In the genomic region with DNA sequence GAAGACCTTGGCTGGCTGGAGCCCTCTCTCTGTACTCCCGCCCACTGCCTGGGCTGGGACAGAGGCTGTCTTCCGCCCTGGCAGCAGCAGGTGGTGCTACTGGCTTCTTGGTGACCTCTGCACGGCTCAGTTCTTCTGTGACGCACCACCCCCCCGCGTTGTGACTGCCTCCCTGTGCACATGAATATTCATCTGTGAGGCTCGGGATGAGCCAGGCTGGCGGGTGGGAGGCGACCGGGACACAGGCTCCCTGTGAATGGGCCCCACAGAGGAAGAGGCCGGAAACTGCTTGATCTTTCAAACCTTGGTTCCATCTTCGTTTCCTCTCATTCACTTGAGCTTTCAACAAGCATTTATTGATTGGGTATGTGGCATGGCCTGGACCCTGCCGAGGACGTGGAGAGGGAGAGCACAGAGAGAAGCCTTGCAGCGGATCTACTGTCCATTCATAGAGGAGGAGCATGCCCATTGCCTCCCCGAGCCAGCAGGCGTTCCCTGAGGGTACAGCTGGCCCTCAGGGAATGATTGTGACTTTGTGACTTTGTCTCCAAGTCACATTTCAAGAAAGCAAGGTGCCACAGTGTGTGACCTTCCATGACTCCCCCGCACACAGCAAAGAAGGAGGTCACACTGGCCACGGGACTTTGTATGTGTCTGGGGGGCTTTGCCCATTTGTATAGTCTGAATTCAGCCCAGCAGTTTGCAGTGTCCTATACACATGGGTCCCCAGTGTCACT, we compare ENCODE assay signal across 8 cellular contexts. TPM values are rescaled to one million over a fixed set of nuclear protein-coding genes. Genes with fewer than 3 reads are reported as not detected.
DNase-seq lines count a peak whose midpoint lies in the region; ATAC-seq and TF ChIP-seq lines count a peak whose summit lies in the region.

No MANE protein-coding gene starts in this region.

- H3K27ac ChIP-seq in gastroesophageal sphincter (peak overlapping the region in 3 of 4 donors; percentile 48 to 58 (median 52)), ascending aorta (no peak overlapping the region)

- WGBS in gastroesophageal sphincter (ENCODE audit: low coverage in 1 of 2), 2 donors: 31% methylated on average over 10 of the region's 19 CpGs; no CpG with 5 or more reads in 1 of the 2 donors

- no peak overlapping the region for H3K4me3 ChIP-seq in HAP-1
- H3K4me3 ChIP-seq in gastroesophageal sphincter: no peak overlapping the region
- H3K4me3 ChIP-seq in neuron (ENCODE audit: low read length): peak overlapping the region; percentile 31
- no peak overlapping the region for H3K4me3 ChIP-seq in ascending aorta

- ATAC-seq in gastroesophageal sphincter: peak; percentile 77
- ATAC-seq in GM18511 (IDR thresholded peaks at IDR 0.05; ENCODE audit: unreplicated experiment): no peak

- H3K36me3 ChIP-seq in HAP-1 (replicated peaks) (peaks cover 15% of the 10 kb centered on the region), gastroesophageal sphincter (peaks cover 0 to 48% of the 10 kb centered on the region in 2 donors), neuron (ENCODE audit: insufficient read depth, low read length) (peaks cover 19% of the 10 kb centered on the region), ascending aorta (peaks cover 22 to 40% of the 10 kb centered on the region in 2 donors)

- DNase-seq in AG09319 (ENCODE audit: extremely low read depth, low read depth) (peak; percentile 11), HAP-1 (ENCODE audit: low spot score in 2 of 2) (peak; percentile 56 to 87), RPMI7951 (ENCODE audit: low read depth) (peak; percentile 85), NCI-H1694 (lab: John Stamatoyannopoulos, UW) (no peak), ascending aorta (ENCODE audit: low spot score in 2 of 2) (no peak)

- in situ Hi-C loops in HAP-1 (cut with MboI; ENCODE audit: low sequenced_read_pairs): no loop called here

- peak; percentile 8 for TF ChIP-seq CTCF in AG09319 (IDR thresholded peaks at IDR 0.05; ENCODE audit: low read depth, low read length)
- TF ChIP-seq CTCF in gastroesophageal sphincter (IDR thresholded peaks at IDR 0.05): peak in 3 of 4 experiments; percentile 8 to 40 (median 31)
- TF ChIP-seq CTCF in ascending aorta (IDR thresholded peaks at IDR 0.05): no peak

- no peak for TF ChIP-seq EP300 in gastroesophageal sphincter (IDR thresholded peaks at IDR 0.05)

- no peak for TF ChIP-seq POLR2A in gastroesophageal sphincter (IDR thresholded peaks at IDR 0.05)

- no peak overlapping the region for H2AFZ ChIP-seq in neuron (ENCODE audit: low read depth, low read length)

- intact Hi-C loops in ascending aorta (cut with DNase I): no loop called here

- H3K9me3 ChIP-seq in HAP-1 (no peaks in the 10 kb centered on the region), gastroesophageal sphincter (no peaks in the 10 kb centered on the region), neuron (ENCODE audit: low read length) (no peaks in the 10 kb centered on the region), ascending aorta (no peaks in the 10 kb centered on the region)

- H3K4me1 ChIP-seq in HAP-1 (peaks cover 9% of the 10 kb centered on the region), gastroesophageal sphincter (peaks cover 0 to 34% (median 0%) of the 10 kb centered on the region in 3 donors), neuron (ENCODE audit: insufficient read depth, low read length) (peaks cover 21% of the 10 kb centered on the region), ascending aorta (no peaks in the 10 kb centered on the region)

- H3K27me3 ChIP-seq in HAP-1 (ENCODE audit: low read depth) (no peaks in the 10 kb centered on the region), gastroesophageal sphincter (no peaks in the 10 kb centered on the region), neuron (ENCODE audit: insufficient read depth, low read length) (no peaks in the 10 kb centered on the region), ascending aorta (no peaks in the 10 kb centered on the region)

RNA-seq across cellular contexts. Expression of gene B9D1, which starts 45.0 kb away (rescaled TPM):
- total RNA-seq in RPMI7951 (2014; rRNA removed; shearing (Covaris generic)): 16.2 and 20.3 TPM in 2 replicates
- total RNA-seq in gastroesophageal sphincter: 10 to 100 TPM; 10.5 to 30.2 (median 16.2) TPM
- 49.1 TPM for total RNA-seq in ascending aorta

Comparison
In these comparisons a context has a peak if more than half of its experiments do, and no peak if none do; other contexts are left out.
1. DNase-seq: peak in AG09319 (single experiment), HAP-1 (2 of 2) and RPMI7951 (single experiment); none in NCI-H1694 (single experiment) and ascending aorta (0 of 2).
2. CTCF ChIP-seq: peak in AG09319 (single experiment) and gastroesophageal sphincter (3 of 4); none in ascending aorta (0 of 3).
3. H3K27ac ChIP-seq: peak in gastroesophageal sphincter (3 of 4); none in ascending aorta (0 of 2).